Comparison of ENCODE assay signal across 30 cellular contexts in genomic region chr9:87237337-87237736, GRCh38.
"Had no signal": no experiment of that assay in that cellular context is flagged by ENCODE, and none has a peak within 500 bp of the region (broad histone marks: within the 10 kb centered on the region; RNA-seq: fewer than 3 reads in every experiment).

No MANE protein-coding gene starts in this region.

- H3K9me3 Mint-ChIP-seq: activated naive CD4-positive, alpha-beta T cell treated with anti-CD3 and anti-CD28 coated beads, Interleukin-2, amount 50 U/mL, for 24 hours; activated T-helper 1 cell treated with anti-CD3 and anti-CD28 coated beads, Interleukin-12 subunit alpha, Interleukin-12 subunit beta, Interleukin-2, Interleukin-4 antibody, amounts not matched to agents 30 ng/mL and 10 ng/mL and 1 ng/mL, durations not matched to agents 14 hours and 24 hours and 36 hours had no signal

- H3K9me3 ChIP-seq: Peyer's patch, SJCRH30 had no signal

- H3K4me3 ChIP-seq: cardiac muscle cell, Peyer's patch, SJCRH30 had no signal

- H3K27me3 ChIP-seq: brain microvascular endothelial cell, cardiac muscle cell, Peyer's patch, SJCRH30 had no signal

- H3K27ac ChIP-seq: brain microvascular endothelial cell, cardiac muscle cell, KMS-11, Peyer's patch, RWPE1, SJCRH30 had no signal

- ATAC-seq: activated CD8-positive, alpha-beta T cell treated with anti-CD3 and anti-CD28 coated beads, Interleukin-2, amount 10 ng/mL, durations not matched to agents 7 days and 5 days; T-helper 17 cell; WTC11 had no signal

- H3K36me3 ChIP-seq: brain microvascular endothelial cell, cardiac muscle cell, Peyer's patch, SJCRH30 had no signal

- DNase-seq: activated CD4-positive, alpha-beta T cell treated with anti-CD3 and anti-CD28 coated beads for 48 hours; activated CD4-positive, alpha-beta T cell treated with anti-CD3 and anti-CD28 coated beads, Interleukin-2, amount 50 U/mL, for 4 hours; activated CD4-positive, CD25-positive, alpha-beta regulatory T cell treated with anti-CD3 and anti-CD28 coated beads, Interleukin-2, amount 50 U/mL, for 72 hours; activated CD8-positive, alpha-beta memory T cell treated with anti-CD3 and anti-CD28 coated beads, Interleukin-2, amount 50 U/mL, for 48 hours; activated CD8-positive, alpha-beta T cell treated with anti-CD3 and anti-CD28 coated beads, Interleukin-2, amount 10 ng/mL, durations not matched to agents 7 days and 5 days; activated effector memory CD4-positive, alpha-beta T cell treated with Interleukin-2 at 50 U/mL for 16 hours; activated naive CD4-positive, alpha-beta T cell; activated T-cell treated with anti-CD3 and anti-CD28 coated beads, Interleukin-2, amount 50 U/mL, for 1 hour; amygdala; brain microvascular endothelial cell; NCI-H1092; NCI-H1417 treated with DMSO at 0.1 percent for 48 hours; NCI-H1694; NCI-H2029; NCI-H345; NCI-H510A; NCI-H69; NK-92 treated with Interleukin-12 subunit alpha and Interleukin-12 subunit beta, amount 100 ng/mL, for 24 hours; OCI-M1; Peyer's patch; Right ventricle myocardium superior; SJCRH30; T-helper 17 cell; T-helper 9 cell had no signal

- H3K4me1 ChIP-seq: Peyer's patch had no signal

- H3K4me1 Mint-ChIP-seq: activated naive CD4-positive, alpha-beta T cell treated with anti-CD3 and anti-CD28 coated beads, Interleukin-2, amount 50 U/mL, for 24 hours; T-helper 17 cell had no signal

- H3K4me3 Mint-ChIP-seq: activated CD8-positive, alpha-beta T cell treated with anti-CD3 and anti-CD28 coated beads, Interleukin-2, amount 10 ng/mL, durations not matched to agents 7 days and 5 days; activated naive CD4-positive, alpha-beta T cell treated with anti-CD3 and anti-CD28 coated beads, Interleukin-2, amount 50 U/mL, for 24 hours; activated T-helper 1 cell treated with anti-CD3 and anti-CD28 coated beads, Interleukin-12 subunit alpha, Interleukin-12 subunit beta, Interleukin-2, Interleukin-4 antibody, amounts not matched to agents 30 ng/mL and 10 ng/mL and 1 ng/mL, durations not matched to agents 14 hours and 24 hours and 36 hours; T-helper 17 cell; WTC11 had no signal

- H3K36me3 Mint-ChIP-seq: activated naive CD4-positive, alpha-beta T cell treated with anti-CD3 and anti-CD28 coated beads, Interleukin-2, amount 50 U/mL, for 24 hours; WTC11 had no signal

- H3K27ac Mint-ChIP-seq: activated CD8-positive, alpha-beta T cell treated with anti-CD3 and anti-CD28 coated beads, Interleukin-2, amount 10 ng/mL, durations not matched to agents 7 days and 5 days; activated naive CD4-positive, alpha-beta T cell treated with anti-CD3 and anti-CD28 coated beads, Interleukin-2, amount 50 U/mL, for 24 hours; activated T-helper 1 cell treated with anti-CD3 and anti-CD28 coated beads, Interleukin-12 subunit alpha, Interleukin-12 subunit beta, Interleukin-2, Interleukin-4 antibody, amounts not matched to agents 30 ng/mL and 10 ng/mL and 1 ng/mL, durations not matched to agents 14 hours and 24 hours and 36 hours; T-helper 17 cell; WTC11 had no signal
